ENCODE assay signal across 1 cellular context in the genomic region with DNA sequence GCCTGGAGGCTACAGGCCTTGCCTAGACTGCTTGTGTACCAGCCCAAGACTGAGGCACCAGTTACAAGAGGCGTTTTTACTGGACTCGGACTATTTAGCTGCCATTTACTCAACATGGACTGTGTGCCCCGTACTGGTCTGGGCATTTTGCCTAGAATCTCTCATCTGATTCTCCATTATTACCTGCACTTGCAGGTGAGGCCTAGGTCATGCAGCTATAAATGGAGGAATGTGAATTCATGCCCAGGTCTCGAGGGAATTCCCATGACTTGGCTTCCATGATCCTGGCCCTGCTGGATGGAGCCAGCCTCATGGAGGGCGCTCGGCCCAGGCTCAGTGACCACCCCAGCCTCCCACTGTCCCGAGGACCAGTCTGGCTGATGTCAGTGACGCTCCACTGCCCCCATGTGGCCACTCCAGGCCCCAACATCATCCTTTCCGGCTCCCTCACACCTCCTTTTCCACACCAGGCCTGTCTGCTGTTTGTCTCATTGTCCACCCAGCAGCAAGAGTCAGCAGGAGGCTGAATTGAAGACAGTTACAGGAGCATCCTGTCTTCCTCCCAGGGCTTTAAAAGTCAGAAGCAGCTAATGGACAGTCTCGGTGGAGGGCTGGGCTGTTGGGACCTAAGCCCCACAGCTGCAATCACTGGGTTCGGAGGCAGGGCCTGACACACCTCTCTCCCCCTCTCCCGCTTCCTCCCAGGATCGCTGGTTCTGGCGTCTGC.
A peak's percentile ranks its signal among the peaks of the same experiment; 100 is the strongest.
TF ChIP-seq lines count a peak whose summit lies in the region.

No MANE protein-coding gene starts in this region.

TF ChIP-seq in K562, 482 proteins besides CTCF, POLR2A, EP300 and RAD21 (continued from another document and continues in another):
- TF ChIP-seq, protein P1, sequence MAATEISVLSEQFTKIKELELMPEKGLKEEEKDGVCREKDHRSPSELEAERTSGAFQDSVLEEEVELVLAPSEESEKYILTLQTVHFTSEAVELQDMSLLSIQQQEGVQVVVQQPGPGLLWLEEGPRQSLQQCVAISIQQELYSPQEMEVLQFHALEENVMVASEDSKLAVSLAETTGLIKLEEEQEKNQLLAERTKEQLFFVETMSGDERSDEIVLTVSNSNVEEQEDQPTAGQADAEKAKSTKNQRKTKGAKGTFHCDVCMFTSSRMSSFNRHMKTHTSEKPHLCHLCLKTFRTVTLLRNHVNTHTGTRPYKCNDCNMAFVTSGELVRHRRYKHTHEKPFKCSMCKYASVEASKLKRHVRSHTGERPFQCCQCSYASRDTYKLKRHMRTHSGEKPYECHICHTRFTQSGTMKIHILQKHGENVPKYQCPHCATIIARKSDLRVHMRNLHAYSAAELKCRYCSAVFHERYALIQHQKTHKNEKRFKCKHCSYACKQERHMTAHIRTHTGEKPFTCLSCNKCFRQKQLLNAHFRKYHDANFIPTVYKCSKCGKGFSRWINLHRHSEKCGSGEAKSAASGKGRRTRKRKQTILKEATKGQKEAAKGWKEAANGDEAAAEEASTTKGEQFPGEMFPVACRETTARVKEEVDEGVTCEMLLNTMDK (IDR thresholded peaks at IDR 0.05; ENCODE audit: borderline replicate concordance, insufficient read depth, low read depth, low read length, poor library complexity, severe bottlenecking) = peak; percentile 32
- TF ChIP-seq, protein P2, sequence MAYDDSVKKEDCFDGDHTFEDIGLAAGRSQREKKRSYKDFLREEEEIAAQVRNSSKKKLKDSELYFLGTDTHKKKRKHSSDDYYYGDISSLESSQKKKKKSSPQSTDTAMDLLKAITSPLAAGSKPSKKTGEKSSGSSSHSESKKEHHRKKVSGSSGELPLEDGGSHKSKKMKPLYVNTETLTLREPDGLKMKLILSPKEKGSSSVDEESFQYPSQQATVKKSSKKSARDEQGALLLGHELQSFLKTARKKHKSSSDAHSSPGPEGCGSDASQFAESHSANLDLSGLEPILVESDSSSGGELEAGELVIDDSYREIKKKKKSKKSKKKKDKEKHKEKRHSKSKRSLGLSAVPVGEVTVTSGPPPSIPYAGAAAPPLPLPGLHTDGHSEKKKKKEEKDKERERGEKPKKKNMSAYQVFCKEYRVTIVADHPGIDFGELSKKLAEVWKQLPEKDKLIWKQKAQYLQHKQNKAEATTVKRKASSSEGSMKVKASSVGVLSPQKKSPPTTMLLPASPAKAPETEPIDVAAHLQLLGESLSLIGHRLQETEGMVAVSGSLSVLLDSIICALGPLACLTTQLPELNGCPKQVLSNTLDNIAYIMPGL (CRISPR knock-in tag; IDR thresholded peaks at IDR 0.05) = no peak
- TF ChIP-seq SMC3 (conservative IDR thresholded peaks at IDR 0.05; ENCODE audit: insufficient read depth, low read depth, low read length) (peak; percentile 92), SUPT5H (IDR thresholded peaks at IDR 0.05) (no peak), CAMTA2 (CRISPR knock-in tag; conservative IDR thresholded peaks at IDR 0.05) (no peak), CSDE1 (IDR thresholded peaks at IDR 0.05) (no peak), MTA1 (IDR thresholded peaks at IDR 0.05; ENCODE audit: borderline replicate concordance) (no peak), MECOM (CRISPR knock-in tag; IDR thresholded peaks at IDR 0.05) (no peak), SP2 (IDR thresholded peaks at IDR 0.05; ENCODE audit: extremely low read depth, low read depth, low read length, poor library complexity, severe bottlenecking) (no peak), GABPB2 (CRISPR knock-in tag; conservative IDR thresholded peaks at IDR 0.05) (no peak), ZNF134 (CRISPR knock-in tag; conservative IDR thresholded peaks at IDR 0.05) (no peak), ZBED1 (IDR thresholded peaks at IDR 0.05) (no peak), ZNF212 (CRISPR knock-in tag; IDR thresholded peaks at IDR 0.05) (no peak), ZNF354B (CRISPR knock-in tag; IDR thresholded peaks at IDR 0.05) (no peak), ZNF311 (CRISPR knock-in tag; IDR thresholded peaks at IDR 0.05) (no peak), ZNF197 (CRISPR knock-in tag; IDR thresholded peaks at IDR 0.05; ENCODE audit: low read depth) (no peak), U2AF1 (optimal IDR thresholded peaks at IDR 0.05; ENCODE audit: low read depth, low read length) (no peak), SIX5 (IDR thresholded peaks at IDR 0.05; ENCODE audit: borderline replicate concordance in 1 of 2, insufficient read depth in 1 of 2, low read depth in 1 of 2, low read length in 2 of 2) (no peak), ASH1L (IDR thresholded peaks at IDR 0.05; ENCODE audit: borderline replicate concordance, low read depth, partially characterized antibody) (no peak), ZNF778 (CRISPR knock-in tag; IDR thresholded peaks at IDR 0.05) (no peak), ZNF699 (CRISPR knock-in tag; IDR thresholded peaks at IDR 0.05; ENCODE audit: insufficient replicate concordance) (no peak), ZNF77 (CRISPR knock-in tag; IDR thresholded peaks at IDR 0.05) (no peak), HIVEP1 (CRISPR knock-in tag; IDR thresholded peaks at IDR 0.05) (no peak), ZNF764 (CRISPR knock-in tag; IDR thresholded peaks at IDR 0.05; ENCODE audit: low read depth) (no peak), GTF2E2 (tag; IDR thresholded peaks at IDR 0.05) (no peak), BCOR (IDR thresholded peaks at IDR 0.05) (no peak), ETV1 (tag; conservative IDR thresholded peaks at IDR 0.05; ENCODE audit: low read depth) (no peak; the same call in 1 of the 2 replicates), ATF7 (IDR thresholded peaks at IDR 0.05) (peak; percentile 31; the same call in 1 of the 2 replicates), TCFL5 (CRISPR knock-in tag; conservative IDR thresholded peaks at IDR 0.05) (no peak), CBX2 (IDR thresholded peaks at IDR 0.05; ENCODE audit: insufficient read depth, low read length, poor library complexity, severe bottlenecking) (no peak), MCM5 (IDR thresholded peaks at IDR 0.05; ENCODE audit: low read depth) (no peak), SREBF2 (CRISPR knock-in tag; IDR thresholded peaks at IDR 0.05) (no peak), ZNF583 (CRISPR knock-in tag; IDR thresholded peaks at IDR 0.05) (no peak), PTRF (tag; IDR thresholded peaks at IDR 0.05) (no peak), MAFK (IDR thresholded peaks at IDR 0.05; ENCODE audit: low read length) (no peak)
- TF ChIP-seq, protein P3, sequence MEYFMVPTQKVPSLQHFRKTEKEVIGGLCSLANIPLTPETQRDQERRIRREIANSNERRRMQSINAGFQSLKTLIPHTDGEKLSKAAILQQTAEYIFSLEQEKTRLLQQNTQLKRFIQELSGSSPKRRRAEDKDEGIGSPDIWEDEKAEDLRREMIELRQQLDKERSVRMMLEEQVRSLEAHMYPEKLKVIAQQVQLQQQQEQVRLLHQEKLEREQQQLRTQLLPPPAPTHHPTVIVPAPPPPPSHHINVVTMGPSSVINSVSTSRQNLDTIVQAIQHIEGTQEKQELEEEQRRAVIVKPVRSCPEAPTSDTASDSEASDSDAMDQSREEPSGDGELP (CRISPR knock-in tag; IDR thresholded peaks at IDR 0.05; ENCODE audit: borderline replicate concordance) = peak; percentile 42; the same call in 1 of the 2 replicates
- TF ChIP-seq, protein P4, sequence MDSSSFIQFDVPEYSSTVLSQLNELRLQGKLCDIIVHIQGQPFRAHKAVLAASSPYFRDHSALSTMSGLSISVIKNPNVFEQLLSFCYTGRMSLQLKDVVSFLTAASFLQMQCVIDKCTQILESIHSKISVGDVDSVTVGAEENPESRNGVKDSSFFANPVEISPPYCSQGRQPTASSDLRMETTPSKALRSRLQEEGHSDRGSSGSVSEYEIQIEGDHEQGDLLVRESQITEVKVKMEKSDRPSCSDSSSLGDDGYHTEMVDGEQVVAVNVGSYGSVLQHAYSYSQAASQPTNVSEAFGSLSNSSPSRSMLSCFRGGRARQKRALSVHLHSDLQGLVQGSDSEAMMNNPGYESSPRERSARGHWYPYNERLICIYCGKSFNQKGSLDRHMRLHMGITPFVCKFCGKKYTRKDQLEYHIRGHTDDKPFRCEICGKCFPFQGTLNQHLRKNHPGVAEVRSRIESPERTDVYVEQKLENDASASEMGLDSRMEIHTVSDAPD (CRISPR knock-in tag; IDR thresholded peaks at IDR 0.05) = no peak
- TF ChIP-seq, protein P5, sequence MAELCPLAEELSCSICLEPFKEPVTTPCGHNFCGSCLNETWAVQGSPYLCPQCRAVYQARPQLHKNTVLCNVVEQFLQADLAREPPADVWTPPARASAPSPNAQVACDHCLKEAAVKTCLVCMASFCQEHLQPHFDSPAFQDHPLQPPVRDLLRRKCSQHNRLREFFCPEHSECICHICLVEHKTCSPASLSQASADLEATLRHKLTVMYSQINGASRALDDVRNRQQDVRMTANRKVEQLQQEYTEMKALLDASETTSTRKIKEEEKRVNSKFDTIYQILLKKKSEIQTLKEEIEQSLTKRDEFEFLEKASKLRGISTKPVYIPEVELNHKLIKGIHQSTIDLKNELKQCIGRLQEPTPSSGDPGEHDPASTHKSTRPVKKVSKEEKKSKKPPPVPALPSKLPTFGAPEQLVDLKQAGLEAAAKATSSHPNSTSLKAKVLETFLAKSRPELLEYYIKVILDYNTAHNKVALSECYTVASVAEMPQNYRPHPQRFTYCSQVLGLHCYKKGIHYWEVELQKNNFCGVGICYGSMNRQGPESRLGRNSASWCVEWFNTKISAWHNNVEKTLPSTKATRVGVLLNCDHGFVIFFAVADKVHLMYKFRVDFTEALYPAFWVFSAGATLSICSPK (IDR thresholded peaks at IDR 0.05; ENCODE audit: borderline replicate concordance) = no peak
- TF ChIP-seq, protein P6, sequence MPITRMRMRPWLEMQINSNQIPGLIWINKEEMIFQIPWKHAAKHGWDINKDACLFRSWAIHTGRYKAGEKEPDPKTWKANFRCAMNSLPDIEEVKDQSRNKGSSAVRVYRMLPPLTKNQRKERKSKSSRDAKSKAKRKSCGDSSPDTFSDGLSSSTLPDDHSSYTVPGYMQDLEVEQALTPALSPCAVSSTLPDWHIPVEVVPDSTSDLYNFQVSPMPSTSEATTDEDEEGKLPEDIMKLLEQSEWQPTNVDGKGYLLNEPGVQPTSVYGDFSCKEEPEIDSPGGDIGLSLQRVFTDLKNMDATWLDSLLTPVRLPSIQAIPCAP (CRISPR knock-in tag; IDR thresholded peaks at IDR 0.05; ENCODE audit: borderline replicate concordance) = no peak
- TF ChIP-seq, protein P7, sequence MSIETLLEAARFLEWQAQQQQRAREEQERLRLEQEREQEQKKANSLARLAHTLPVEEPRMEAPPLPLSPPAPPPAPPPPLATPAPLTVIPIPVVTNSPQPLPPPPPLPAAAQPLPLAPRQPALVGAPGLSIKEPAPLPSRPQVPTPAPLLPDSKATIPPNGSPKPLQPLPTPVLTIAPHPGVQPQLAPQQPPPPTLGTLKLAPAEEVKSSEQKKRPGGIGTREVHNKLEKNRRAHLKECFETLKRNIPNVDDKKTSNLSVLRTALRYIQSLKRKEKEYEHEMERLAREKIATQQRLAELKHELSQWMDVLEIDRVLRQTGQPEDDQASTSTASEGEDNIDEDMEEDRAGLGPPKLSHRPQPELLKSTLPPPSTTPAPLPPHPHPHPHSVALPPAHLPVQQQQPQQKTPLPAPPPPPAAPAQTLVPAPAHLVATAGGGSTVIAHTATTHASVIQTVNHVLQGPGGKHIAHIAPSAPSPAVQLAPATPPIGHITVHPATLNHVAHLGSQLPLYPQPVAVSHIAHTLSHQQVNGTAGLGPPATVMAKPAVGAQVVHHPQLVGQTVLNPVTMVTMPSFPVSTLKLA (conservative IDR thresholded peaks at IDR 0.05) = no peak
- TF ChIP-seq, protein P8, sequence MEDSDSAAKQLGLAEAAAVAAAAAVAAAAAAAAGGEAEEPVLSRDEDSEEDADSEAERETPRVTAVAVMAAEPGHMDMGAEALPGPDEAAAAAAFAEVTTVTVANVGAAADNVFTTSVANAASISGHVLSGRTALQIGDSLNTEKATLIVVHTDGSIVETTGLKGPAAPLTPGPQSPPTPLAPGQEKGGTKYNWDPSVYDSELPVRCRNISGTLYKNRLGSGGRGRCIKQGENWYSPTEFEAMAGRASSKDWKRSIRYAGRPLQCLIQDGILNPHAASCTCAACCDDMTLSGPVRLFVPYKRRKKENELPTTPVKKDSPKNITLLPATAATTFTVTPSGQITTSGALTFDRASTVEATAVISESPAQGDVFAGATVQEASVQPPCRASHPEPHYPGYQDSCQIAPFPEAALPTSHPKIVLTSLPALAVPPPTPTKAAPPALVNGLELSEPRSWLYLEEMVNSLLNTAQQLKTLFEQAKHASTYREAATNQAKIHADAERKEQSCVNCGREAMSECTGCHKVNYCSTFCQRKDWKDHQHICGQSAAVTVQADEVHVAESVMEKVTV (CRISPR knock-in tag; IDR thresholded peaks at IDR 0.05) = 0 out of 2 replicates have a peak, but pooled peaks have one; percentile 18
- TF ChIP-seq, protein P9, sequence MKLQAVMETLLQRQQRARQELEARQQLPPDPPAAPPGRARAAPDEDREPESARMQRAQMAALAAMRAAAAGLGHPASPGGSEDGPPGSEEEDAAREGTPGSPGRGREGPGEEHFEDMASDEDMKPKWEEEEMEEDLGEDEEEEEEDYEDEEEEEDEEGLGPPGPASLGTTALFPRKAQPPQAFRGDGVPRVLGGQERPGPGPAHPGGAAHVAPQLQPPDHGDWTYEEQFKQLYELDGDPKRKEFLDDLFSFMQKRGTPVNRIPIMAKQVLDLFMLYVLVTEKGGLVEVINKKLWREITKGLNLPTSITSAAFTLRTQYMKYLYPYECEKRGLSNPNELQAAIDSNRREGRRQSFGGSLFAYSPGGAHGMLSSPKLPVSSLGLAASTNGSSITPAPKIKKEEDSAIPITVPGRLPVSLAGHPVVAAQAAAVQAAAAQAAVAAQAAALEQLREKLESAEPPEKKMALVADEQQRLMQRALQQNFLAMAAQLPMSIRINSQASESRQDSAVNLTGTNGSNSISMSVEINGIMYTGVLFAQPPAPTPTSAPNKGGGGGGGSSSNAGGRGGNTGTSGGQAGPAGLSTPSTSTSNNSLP (IDR thresholded peaks at IDR 0.05; ENCODE audit: borderline replicate concordance, low read depth, low read length) = no peak
- TF ChIP-seq, protein P10, sequence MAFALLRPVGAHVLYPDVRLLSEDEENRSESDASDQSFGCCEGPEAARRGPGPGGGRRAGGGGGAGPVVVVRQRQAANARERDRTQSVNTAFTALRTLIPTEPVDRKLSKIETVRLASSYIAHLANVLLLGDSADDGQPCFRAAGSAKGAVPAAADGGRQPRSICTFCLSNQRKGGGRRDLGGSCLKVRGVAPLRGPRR (CRISPR knock-in tag; IDR thresholded peaks at IDR 0.05) = no peak
- TF ChIP-seq, protein P11, sequence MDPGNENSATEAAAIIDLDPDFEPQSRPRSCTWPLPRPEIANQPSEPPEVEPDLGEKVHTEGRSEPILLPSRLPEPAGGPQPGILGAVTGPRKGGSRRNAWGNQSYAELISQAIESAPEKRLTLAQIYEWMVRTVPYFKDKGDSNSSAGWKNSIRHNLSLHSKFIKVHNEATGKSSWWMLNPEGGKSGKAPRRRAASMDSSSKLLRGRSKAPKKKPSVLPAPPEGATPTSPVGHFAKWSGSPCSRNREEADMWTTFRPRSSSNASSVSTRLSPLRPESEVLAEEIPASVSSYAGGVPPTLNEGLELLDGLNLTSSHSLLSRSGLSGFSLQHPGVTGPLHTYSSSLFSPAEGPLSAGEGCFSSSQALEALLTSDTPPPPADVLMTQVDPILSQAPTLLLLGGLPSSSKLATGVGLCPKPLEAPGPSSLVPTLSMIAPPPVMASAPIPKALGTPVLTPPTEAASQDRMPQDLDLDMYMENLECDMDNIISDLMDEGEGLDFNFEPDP (CRISPR knock-in tag; IDR thresholded peaks at IDR 0.05) = no peak
- TF ChIP-seq, protein P12, sequence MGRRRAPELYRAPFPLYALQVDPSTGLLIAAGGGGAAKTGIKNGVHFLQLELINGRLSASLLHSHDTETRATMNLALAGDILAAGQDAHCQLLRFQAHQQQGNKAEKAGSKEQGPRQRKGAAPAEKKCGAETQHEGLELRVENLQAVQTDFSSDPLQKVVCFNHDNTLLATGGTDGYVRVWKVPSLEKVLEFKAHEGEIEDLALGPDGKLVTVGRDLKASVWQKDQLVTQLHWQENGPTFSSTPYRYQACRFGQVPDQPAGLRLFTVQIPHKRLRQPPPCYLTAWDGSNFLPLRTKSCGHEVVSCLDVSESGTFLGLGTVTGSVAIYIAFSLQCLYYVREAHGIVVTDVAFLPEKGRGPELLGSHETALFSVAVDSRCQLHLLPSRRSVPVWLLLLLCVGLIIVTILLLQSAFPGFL (CRISPR knock-in tag; IDR thresholded peaks at IDR 0.05) = no peak
